ENCODE assay signal across 24 cellular contexts in the genomic region with DNA sequence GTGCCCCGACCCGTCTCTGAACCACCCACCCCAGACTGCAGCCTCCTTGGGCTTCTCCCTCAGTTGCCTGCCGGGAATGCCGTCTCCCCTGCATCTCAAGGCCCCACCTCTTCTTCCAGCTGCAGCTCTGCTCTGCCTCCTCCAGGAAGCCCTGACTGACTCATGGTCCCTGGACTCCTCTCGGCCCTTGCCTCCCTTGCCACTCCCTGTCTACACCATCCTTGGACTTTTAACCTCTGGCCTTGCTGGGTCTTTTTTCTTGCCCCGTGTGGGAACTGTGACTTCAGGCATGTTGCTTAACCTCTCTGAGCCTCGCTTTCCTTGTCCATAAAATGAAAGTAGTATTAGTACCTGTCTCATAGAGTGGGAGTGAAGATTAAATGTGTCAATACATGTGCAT. TPM values are rescaled to one million over a fixed set of nuclear protein-coding genes. Genes with fewer than 3 reads are reported as not detected.
DNase-seq lines count a peak whose midpoint lies in the region; ATAC-seq, FAIRE-seq and TF ChIP-seq lines count a peak whose summit lies in the region.
"Had no signal": no experiment of that assay in that cellular context is flagged by ENCODE, and none has a peak within 500 bp of the region (broad histone marks: within the 10 kb centered on the region; RNA-seq: fewer than 3 reads in every experiment).

No MANE protein-coding gene starts in this region.

- H3K27me3 Mint-ChIP-seq in mesothelial cell of epicardium (ENCODE audit: low read depth), result peaks cover 60% of the 10 kb centered on the region

- no peak for TF ChIP-seq EP300 in K562 (IDR thresholded peaks at IDR 0.05; ENCODE audit: low read length)

- TF ChIP-seq CTCF in K562 (IDR thresholded peaks at IDR 0.05 in 2 of 3, conservative IDR thresholded peaks at IDR 0.05 in 1 of 3; ENCODE audit: insufficient read depth in 2 of 3, low read depth in 1 of 3, low read length in 3 of 3), result no peak
- no peak for TF ChIP-seq CTCF in mesothelial cell of epicardium (IDR thresholded peaks at IDR 0.05; ENCODE audit: unreplicated experiment)

- peak overlapping the region in 1 of 2 experiments; percentile 75; a peak in 2 of 4 replicates for H3K9ac ChIP-seq in K562 (ENCODE audit: insufficient read depth in 1 of 2, low read depth in 2 of 2, low read length in 2 of 2)

- peak overlapping the region; percentile 37; the same call in 1 of the 2 replicates for H2AFZ ChIP-seq in K562 (ENCODE audit: low read depth, low read length)

- CTCF ChIA-PET in K562 (lab: Yijun Ruan, JAX; ENCODE audit: low intra/inter-chr PET ratio), result no interaction called here

- FAIRE-seq in K562 (lab: Jason Lieb, UNC), result no peak
- FAIRE-seq in urothelium cell line (lab: Jason Lieb, UNC), result no peak
- FAIRE-seq: GM12892, GM18507, RCC 7860 had no signal

- H3K36me3 ChIP-seq in K562 (ENCODE audit: control insufficient read depth, insufficient read depth, low read length), result no peaks in the 10 kb centered on the region

- TF ChIP-seq POLR2A in K562 (conservative IDR thresholded peaks at IDR 0.05), result no peak

- POLR2A ChIA-PET in K562 (lab: Yijun Ruan, JAX), result interaction anchor here (0.7 kb wide), 1 partner anchor 146 kb away, joined by 4 read pairs; no protein-coding TSS in a partner anchor

- no peaks in the 10 kb centered on the region for H3K9me3 Mint-ChIP-seq in mesothelial cell of epicardium

- TF ChIP-seq RAD21 in K562 (CRISPR knock-in tag; conservative IDR thresholded peaks at IDR 0.05 in 1 of 2, IDR thresholded peaks at IDR 0.05 in 1 of 2), result no peak

- in situ Hi-C loops in K562 (cut with MboI), result no loop called here

- H3K27me3 ChIP-seq in K562 (ENCODE audit: control insufficient read depth in 2 of 2, insufficient read depth in 2 of 2, low read length in 2 of 2), result no peaks in the 10 kb centered on the region

- DNase-seq in HT1080 (ENCODE audit: low read depth) (peak; percentile 11), K562 (ENCODE audit: extremely low read depth in 1 of 4, low spot score in 3 of 4) (peak in 3 of 4 experiments; percentile 38 to 57 (median 50)), left colon (peak in 1 of 2 donors; percentile 50), urothelium cell line (ENCODE audit: low spot score) (peak; percentile 28), mesothelial cell of epicardium (ENCODE audit: low spot score in 2 of 2, unreplicated experiment in 2 of 2) (no peak), GM19238 (ENCODE audit: insufficient read length, low spot score) (no peak)
- DNase-seq: DMS153; EL; H7; NCI-H1105; NCI-H1694; NCI-H2081 treated with DMSO at 0.1 percent for 48 hours; NCI-H510A; NCI-H748 treated with DMSO at 0.1 percent for 48 hours; NK-92 treated with Interleukin-12 subunit alpha and Interleukin-12 subunit beta, amount 100 ng/mL, for 24 hours; SW 1271 had no signal

- peaks cover 25 to 44% of the 10 kb centered on the region in 2 experiments for H3K4me1 ChIP-seq in K562 (replicated peaks in 1 of 2; ENCODE audit: control insufficient read depth in 2 of 2, insufficient read depth in 2 of 2, low read length in 2 of 2)

- H3K27ac ChIP-seq in K562 (ENCODE audit: extremely low read depth, low read depth, low read length), result no peak overlapping the region

- no TSS peak for BruUV-seq in K562 (replicated peaks; lab: Mats Ljungman, UMichigan)

- no peaks in the 10 kb centered on the region for H3K9me1 ChIP-seq in K562 (ENCODE audit: control insufficient read depth, insufficient read depth, low read length)

- no peak overlapping the region for H3K4me2 ChIP-seq in K562 (ENCODE audit: insufficient read depth, low read length)

- intact Hi-C loops in K562 (cut with micrococcal nuclease), result no loop called here
- intact Hi-C loops in left colon (cut with DNase I, micrococcal nuclease), result no loop called here

- H3K9me3 ChIP-seq in K562 (replicated peaks; ENCODE audit: control insufficient read depth, insufficient read depth, low read depth, low read length), result no peaks in the 10 kb centered on the region

- H3K36me3 Mint-ChIP-seq in mesothelial cell of epicardium, result no peaks in the 10 kb centered on the region

- H3K79me2 ChIP-seq in K562 (ENCODE audit: control insufficient read depth, insufficient read depth, low read length), result no peaks in the 10 kb centered on the region

- 33% methylated on average over 7 of the region's 7 CpGs for WGBS in K562 (ENCODE audit: insufficient coverage, low coverage, missing lambda C conversion rate)

- H4K20me1 ChIP-seq in K562 (replicated peaks; ENCODE audit: control insufficient read depth, insufficient read depth, low read length), result no peaks in the 10 kb centered on the region

- ATAC-seq in K562, result 0 out of 3 replicates have a peak, but pooled peaks have one; percentile 10
- peak; percentile 76 for ATAC-seq in left colon
- ATAC-seq in GM21619 (IDR thresholded peaks at IDR 0.05; ENCODE audit: unreplicated experiment), result no peak
- ATAC-seq: Right ventricle myocardium inferior had no signal

- H3K4me3 ChIP-seq in K562, result no peak overlapping the region

- peaks cover 18% of the 10 kb centered on the region for H3K4me1 Mint-ChIP-seq in mesothelial cell of epicardium

- no peak overlapping the region for H3K4me3 Mint-ChIP-seq in mesothelial cell of epicardium
- H3K4me3 Mint-ChIP-seq: CD14-positive monocyte had no signal

- no peak overlapping the region for H3K27ac Mint-ChIP-seq in mesothelial cell of epicardium

TF ChIP-seq in K562, 482 proteins besides CTCF, POLR2A, EP300 and RAD21:
- TF ChIP-seq KDM1A (IDR thresholded peaks at IDR 0.05) (peak in 1 of 2 experiments; percentile 51; a peak in 1 of 4 replicates), RCOR1 (IDR thresholded peaks at IDR 0.05; ENCODE audit: borderline replicate concordance in 1 of 2, low read depth in 2 of 2, low read length in 2 of 2) (0 out of 4 replicates have a peak, but pooled peaks of 1 of the 2 experiments have one; percentile 14), DACH1 (IDR thresholded peaks at IDR 0.05; ENCODE audit: partially characterized antibody) (peak; percentile 48), SMARCA5 (IDR thresholded peaks at IDR 0.05) (peak; percentile 79), RBM25 (IDR thresholded peaks at IDR 0.05; ENCODE audit: low read depth, low read length, severe bottlenecking) (peak; percentile 41), SETDB1 (IDR thresholded peaks at IDR 0.05; ENCODE audit: low read length) (no peak), BCOR (IDR thresholded peaks at IDR 0.05) (peak; percentile 74; the same call in 1 of the 2 replicates), CBX1 (IDR thresholded peaks at IDR 0.05; ENCODE audit: low read depth) (no peak), ZFP36 (IDR thresholded peaks at IDR 0.05; ENCODE audit: low read depth, low read length, partially characterized antibody) (peak; percentile 92), ZNF121 (CRISPR knock-in tag; conservative IDR thresholded peaks at IDR 0.05) (peak; percentile 87)

RNA-seq across cellular contexts. Expression of gene C10orf105, which starts 56.3 kb away (rescaled TPM):
- total RNA-seq in HT1080 (2014; rRNA removed; shearing (Covaris generic)), result not detected in 2 replicates
- polyA plus RNA-seq in HT1080 (2015; cell fraction: cytosol; rRNA removed), result not detected in 2 replicates
- not detected in 2 replicates for polyA plus RNA-seq in HT1080 (2015; cell fraction: nucleus; rRNA removed)
- 0.09 TPM in 1 of 2 replicates, not detected in the other for total RNA-seq in K562 (2011; cell fraction: chromatin; rRNA removed; ENCODE audit: low replicate concordance)
- total RNA-seq in K562 (2011; cell fraction: nucleolus; rRNA removed), result 0.17 TPM in 1 of 2 replicates, not detected in the other
- total RNA-seq in K562 (2011; cell fraction: nucleoplasm; rRNA removed), result not detected in 2 replicates
- total RNA-seq in K562 (2014; rRNA removed) (not detected in 2 replicates), K562 (2014; rRNA removed; fragmentation: Illumina TruSeq; extraction: Trizol) (0.03 and 0.04 TPM in 2 replicates), K562 (2015; rRNA removed; fragmentation: Illumina TruSeq; extraction: Trizol) (0.15 and 0.25 TPM in 2 replicates), K562 (2021) (0.09 TPM in 2 replicates), left colon (under 1 TPM in 1 of 2 donors, not detected in 1; 0.08 TPM), mesothelial cell of epicardium (0.11 to 0.25 TPM (median 0.18 TPM) in 3 replicates)
- polyA plus RNA-seq in K562 (2011; rRNA removed) (0.04 TPM in 2 replicates), K562 (2014; fragmentation: Illumina TruSeq; extraction: Trizol) (0.03 and 0.07 TPM in 2 replicates), K562 (2014; fragmentation: Nextera tagmentation; extraction: Ambion mirVana) (not detected), K562 (2014; rRNA removed) (0.04 and 0.11 TPM in 2 replicates)
- polyA plus RNA-seq in K562 (2011; cell fraction: cytosol; rRNA removed), result 0.01 and 0.12 TPM in 2 replicates
- polyA plus RNA-seq in K562 (2011; cell fraction: nucleus; rRNA removed), result 0.10 TPM in 1 of 2 replicates, not detected in the other
- polyA plus RNA-seq in K562 (2012), result 0.40 and 0.58 TPM in 2 replicates
- polyA minus RNA-seq in K562 (2011; rRNA and poly(A)+ RNA removed), result 0.18 TPM in 1 of 2 replicates, not detected in the other
- 0.19 TPM in 1 of 2 replicates, not detected in the other for polyA minus RNA-seq in K562 (2011; cell fraction: cytosol; rRNA and poly(A)+ RNA removed)
- under 0.01 and 0.11 TPM in 2 replicates for polyA minus RNA-seq in K562 (2011; cell fraction: nucleus; rRNA and poly(A)+ RNA removed)
- total RNA-seq: SK-MEL-5 had no signal
- polyA plus RNA-seq: AG04450 had no signal

Comparison
In these comparisons a context has a peak if more than half of its experiments do, and no peak if none do; other contexts are left out.
1. DNase-seq: peak in HT1080 (single experiment), K562 (3 of 4) and urothelium cell line (single experiment); none in mesothelial cell of epicardium (0 of 2) and GM19238 (single experiment).